In genomic region chr18:46939337-46939963, GRCh38 we compare ENCODE assay signal across 1 cellular context.
TF ChIP-seq lines count a peak whose summit lies in the region.

No MANE protein-coding gene starts in this region.

TF ChIP-seq in HCT116, 20 proteins besides CTCF, POLR2A, EP300 and RAD21 (continued from another document):
- TF ChIP-seq EZH2phosphoT487 (IDR thresholded peaks at IDR 0.05; ENCODE audit: borderline replicate concordance) = no peak
- TF ChIP-seq POLR2AphosphoS5 (IDR thresholded peaks at IDR 0.05; ENCODE audit: low read depth, low read length) = no peak
- no peak for TF ChIP-seq ZFX (IDR thresholded peaks at IDR 0.05)
- no peak for TF ChIP-seq REST (IDR thresholded peaks at IDR 0.05; ENCODE audit: low read depth)
- TF ChIP-seq CBX3 (IDR thresholded peaks at IDR 0.05; ENCODE audit: low read depth) = 0 out of 2 replicates have a peak, but pooled peaks have one; percentile 32
- TF ChIP-seq ZBTB33 (IDR thresholded peaks at IDR 0.05; ENCODE audit: extremely low read depth, insufficient replicate concordance, low read length) = no peak
- no peak for TF ChIP-seq EZH2 (IDR thresholded peaks at IDR 0.05)
- TF ChIP-seq EGR1 (IDR thresholded peaks at IDR 0.05; ENCODE audit: low read depth) = no peak
